ENCODE assay signal across 8 cellular contexts in the genomic region with DNA sequence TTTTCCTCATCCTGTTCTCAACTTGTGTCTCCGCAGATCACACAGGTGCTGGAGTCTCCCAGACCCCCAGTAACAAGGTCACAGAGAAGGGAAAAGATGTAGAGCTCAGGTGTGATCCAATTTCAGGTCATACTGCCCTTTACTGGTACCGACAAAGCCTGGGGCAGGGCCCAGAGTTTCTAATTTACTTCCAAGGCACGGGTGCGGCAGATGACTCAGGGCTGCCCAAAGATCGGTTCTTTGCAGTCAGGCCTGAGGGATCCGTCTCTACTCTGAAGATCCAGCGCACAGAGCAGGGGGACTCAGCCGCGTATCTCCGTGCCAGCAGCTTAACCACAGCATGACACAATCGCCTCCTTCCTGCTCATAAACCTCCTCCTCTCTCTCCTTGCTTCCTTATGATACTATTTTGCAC.
A peak's percentile ranks its signal among the peaks of the same experiment; 100 is the strongest.
DNase-seq lines count a peak whose midpoint lies in the region; ATAC-seq and TF ChIP-seq lines count a peak whose summit lies in the region.

No MANE protein-coding gene starts in this region.

- H3K27ac ChIP-seq in esophagus squamous epithelium (peak overlapping the region in 3 of 4 donors; percentile 38 to 63 (median 44)), neural progenitor cell (no peak overlapping the region)

- peaks cover 27% of the 10 kb centered on the region for H3K4me1 Mint-ChIP-seq in T-helper 17 cell
- peaks cover 9% of the 10 kb centered on the region for H3K4me1 Mint-ChIP-seq in neural progenitor cell

- TF ChIP-seq CTCF in AG09309 (IDR thresholded peaks at IDR 0.05; ENCODE audit: control insufficient read depth, insufficient read depth, low read depth, low read length, missing control alignments) (no peak), HFF-Myc (IDR thresholded peaks at IDR 0.05; ENCODE audit: low read depth, low read length, missing control alignments) (no peak), esophagus squamous epithelium (IDR thresholded peaks at IDR 0.05) (no peak), neural progenitor cell (IDR thresholded peaks at IDR 0.05) (no peak)

- H3K27ac Mint-ChIP-seq in T-helper 17 cell (peak overlapping the region; percentile 85), neural progenitor cell (no peak overlapping the region)

- no peaks in the 10 kb centered on the region for H3K9me3 ChIP-seq in T-helper 17 cell (ENCODE audit: control insufficient read depth, low read length, poor library complexity, severe bottlenecking)
- H3K9me3 ChIP-seq in esophagus squamous epithelium = no peaks in the 10 kb centered on the region
- H3K9me3 ChIP-seq in neural progenitor cell (ENCODE audit: low read depth) = no peaks in the 10 kb centered on the region

- intact Hi-C loops in esophagus squamous epithelium (cut with DNase I) = no loop called here

- H3K9ac ChIP-seq in neural progenitor cell = no peak overlapping the region

- no peaks in the 10 kb centered on the region for H3K36me3 Mint-ChIP-seq in T-helper 17 cell (ENCODE audit: low read depth)
- H3K36me3 Mint-ChIP-seq in neural progenitor cell = no peaks in the 10 kb centered on the region

- no peak for TF ChIP-seq POLR2A in esophagus squamous epithelium (IDR thresholded peaks at IDR 0.05)

- no peaks in the 10 kb centered on the region for H3K79me2 ChIP-seq in neural progenitor cell (ENCODE audit: low read depth)

- H3K27me3 Mint-ChIP-seq in T-helper 17 cell (peaks cover 7% of the 10 kb centered on the region), neural progenitor cell (ENCODE audit: insufficient read depth, low read depth) (peaks cover 9% of the 10 kb centered on the region)

- H3K4me3 Mint-ChIP-seq in T-helper 17 cell (peak overlapping the region; percentile 86), neural progenitor cell (no peak overlapping the region)

- H3K4me2 ChIP-seq in neural progenitor cell = no peak overlapping the region

- no peak overlapping the region for H2AFZ ChIP-seq in neural progenitor cell (replicated peaks)

- peak; percentile 76 for ATAC-seq in T-helper 17 cell
- peak; percentile 91 for ATAC-seq in stimulated activated naive CD8-positive, alpha-beta T cell treated with anti-CD3 and anti-CD28 coated beads, Interleukin-15, Interleukin-2, amounts not matched to agents 100 U/mL and 50 U/mL, for 24 hours
- ATAC-seq in HG03460 (IDR thresholded peaks at IDR 0.05; ENCODE audit: unreplicated experiment) = no peak

- DNase-seq in AG09309 (ENCODE audit: low read depth) (peak; percentile 67), HFF-Myc (ENCODE audit: extremely low read depth, low read depth) (peak; percentile 27), T-helper 17 cell (no peak), esophagus squamous epithelium (lab: John Stamatoyannopoulos, UW) (no peak), neural progenitor cell (ENCODE audit: low spot score) (no peak), DMS114 treated with DMSO at 0.1 percent for 48 hours (lab: John Stamatoyannopoulos, UW; ENCODE audit: unreplicated experiment) (no peak)
- peak; percentile 53 for DNase-seq in stimulated activated naive CD8-positive, alpha-beta T cell treated with anti-CD3 and anti-CD28 coated beads, Interleukin-15, Interleukin-2, amounts not matched to agents 100 U/mL and 50 U/mL, for 24 hours

- H3F3A ChIP-seq in neural progenitor cell (ENCODE audit: low read depth) = no peaks in the 10 kb centered on the region

- H3K27me3 ChIP-seq in esophagus squamous epithelium = no peaks in the 10 kb centered on the region
- H3K27me3 ChIP-seq in neural progenitor cell = no peaks in the 10 kb centered on the region

- 23 to 42% methylated on average over 6 to 10 of the region's 11 CpGs for WGBS in esophagus squamous epithelium, 2 donors

- H3K4me1 ChIP-seq in esophagus squamous epithelium = peaks cover 0 to 21% (median 5%) of the 10 kb centered on the region in 3 donors
- peaks cover 4% of the 10 kb centered on the region for H3K4me1 ChIP-seq in neural progenitor cell

- no peaks in the 10 kb centered on the region for H4K20me1 ChIP-seq in neural progenitor cell (ENCODE audit: low read depth)

- no peaks in the 10 kb centered on the region for H3K36me3 ChIP-seq in esophagus squamous epithelium
- H3K36me3 ChIP-seq in neural progenitor cell = no peaks in the 10 kb centered on the region

- no peak overlapping the region for H3K4me3 ChIP-seq in AG09309 (ENCODE audit: control insufficient read depth, low read depth, low read length)
- no peak overlapping the region for H3K4me3 ChIP-seq in HFF-Myc (replicated peaks; ENCODE audit: low read depth, low read length)
- no peak overlapping the region for H3K4me3 ChIP-seq in esophagus squamous epithelium
- no peak overlapping the region for H3K4me3 ChIP-seq in neural progenitor cell

- H3K9me3 Mint-ChIP-seq in neural progenitor cell = no peaks in the 10 kb centered on the region

Comparison
In these comparisons a context has a peak if more than half of its experiments do, and no peak if none do; other contexts are left out.
1. DNase-seq: peak in AG09309 (single experiment), HFF-Myc (single experiment) and stimulated activated naive CD8-positive, alpha-beta T cell treated with anti-CD3 and anti-CD28 coated beads, Interleukin-15, Interleukin-2, amounts not matched to agents 100 U/mL and 50 U/mL, for 24 hours (single experiment); none in T-helper 17 cell (0 of 3), esophagus squamous epithelium (single experiment), neural progenitor cell (single experiment) and DMS114 treated with DMSO at 0.1 percent for 48 hours (single experiment).